In the genomic region with DNA sequence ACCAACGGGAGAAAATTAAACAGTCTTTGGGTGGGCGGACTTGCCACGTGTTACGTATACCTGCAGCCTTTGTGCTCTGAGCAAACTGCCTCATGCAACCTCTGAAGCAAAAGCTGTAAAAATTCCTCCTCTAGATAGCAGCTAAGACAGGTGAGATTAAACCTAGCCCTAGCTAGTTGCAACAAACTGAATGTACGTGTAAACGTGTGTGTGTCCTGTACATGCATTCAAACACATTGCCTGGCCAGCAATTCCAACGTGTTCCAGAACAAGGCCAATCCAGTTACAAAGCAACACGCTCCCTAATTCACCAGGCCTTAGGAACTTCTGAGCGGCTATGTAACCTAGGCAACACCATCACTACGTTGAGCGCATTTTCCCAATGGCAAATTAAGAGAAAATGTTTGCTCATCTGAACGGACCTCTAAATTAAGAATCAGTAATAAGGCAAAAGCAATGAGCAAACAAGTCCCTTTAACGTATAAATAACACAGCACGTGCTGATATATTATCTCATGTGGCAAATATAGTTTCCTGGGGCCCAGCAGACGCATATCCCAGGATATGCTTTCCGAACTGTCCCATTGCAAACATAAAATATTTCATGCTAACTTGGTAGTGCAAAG, we compare ENCODE assay signal across 2 cellular contexts.
TF ChIP-seq lines count a peak whose summit lies in the region.

No MANE protein-coding gene starts in this region.

TF ChIP-seq in HEK293T, 16 proteins besides CTCF, POLR2A, EP300 and RAD21:
- TF ChIP-seq NFRKB (IDR thresholded peaks at IDR 0.05) (no peak), ZNF384 (IDR thresholded peaks at IDR 0.05) (no peak)

TF ChIP-seq in K562, 482 proteins besides CTCF, POLR2A, EP300 and RAD21 (continues in another document):
- TF ChIP-seq CC2D1A (IDR thresholded peaks at IDR 0.05) (no peak), KDM1A (IDR thresholded peaks at IDR 0.05) (peak in 1 of 2 experiments; percentile 15; a peak in 1 of 4 replicates), ZNF764 (CRISPR knock-in tag; IDR thresholded peaks at IDR 0.05; ENCODE audit: low read depth) (peak; percentile 79), EP400 (IDR thresholded peaks at IDR 0.05) (no peak), YBX1 (IDR thresholded peaks at IDR 0.05) (no peak), NR4A1 (CRISPR knock-in tag; IDR thresholded peaks at IDR 0.05) (no peak), NR4A1 (tag; IDR thresholded peaks at IDR 0.05) (no peak), ZNF212 (CRISPR knock-in tag; IDR thresholded peaks at IDR 0.05) (no peak), CCNT2 (IDR thresholded peaks at IDR 0.05; ENCODE audit: borderline replicate concordance, extremely low read depth, insufficient read length, low read depth, low read length) (no peak), TCF7L2 (IDR thresholded peaks at IDR 0.05; ENCODE audit: low read depth, low read length) (no peak), PHF21A (IDR thresholded peaks at IDR 0.05; ENCODE audit: borderline replicate concordance, low read depth) (no peak), FOXK2 (conservative IDR thresholded peaks at IDR 0.05 in 1 of 2, IDR thresholded peaks at IDR 0.05 in 1 of 2; ENCODE audit: low read depth in 2 of 2) (peak; percentile 25 to 36; a peak in 2 of 4 replicates), ZNF217 (CRISPR knock-in tag; IDR thresholded peaks at IDR 0.05) (no peak), PCBP2 (IDR thresholded peaks at IDR 0.05; ENCODE audit: low read depth, low read length, poor library complexity, severe bottlenecking) (no peak), ZNF707 (CRISPR knock-in tag; conservative IDR thresholded peaks at IDR 0.05) (no peak), MXI1 (IDR thresholded peaks at IDR 0.05; ENCODE audit: low read depth, low read length) (peak; percentile 59; the same call in 1 of the 2 replicates), SUPT5H (IDR thresholded peaks at IDR 0.05) (no peak), CBX2 (IDR thresholded peaks at IDR 0.05; ENCODE audit: insufficient read depth, low read length, poor library complexity, severe bottlenecking) (no peak), SIN3A (IDR thresholded peaks at IDR 0.05; ENCODE audit: borderline replicate concordance in 2 of 2, control insufficient read depth in 1 of 2, low read depth in 2 of 2, low read length in 2 of 2) (peak; percentile 2 to 6; a peak in 1 of 4 replicates), JUN (IDR thresholded peaks at IDR 0.05; ENCODE audit: borderline replicate concordance, low read depth, low read length) (no peak), JUN (CRISPR knock-in tag; IDR thresholded peaks at IDR 0.05; ENCODE audit: borderline replicate concordance) (no peak), ZNF696 (CRISPR knock-in tag; conservative IDR thresholded peaks at IDR 0.05) (no peak), HSF4 (CRISPR knock-in tag; IDR thresholded peaks at IDR 0.05; ENCODE audit: borderline replicate concordance) (no peak), MEF2D (tag; conservative IDR thresholded peaks at IDR 0.05; ENCODE audit: low read depth) (no peak), NR2F6 (CRISPR knock-in tag; IDR thresholded peaks at IDR 0.05) (no peak), MYNN (IDR thresholded peaks at IDR 0.05) (no peak), MYNN (CRISPR knock-in tag; IDR thresholded peaks at IDR 0.05) (no peak), TEAD4 (IDR thresholded peaks at IDR 0.05; ENCODE audit: low read length) (no peak), TEAD4 (CRISPR knock-in tag; IDR thresholded peaks at IDR 0.05; ENCODE audit: borderline replicate concordance) (no peak), SPI1 (IDR thresholded peaks at IDR 0.05; ENCODE audit: borderline replicate concordance, low read depth, low read length) (no peak), SREBF1 (IDR thresholded peaks at IDR 0.05; ENCODE audit: borderline replicate concordance, low read depth, low read length) (no peak), ZBED1 (IDR thresholded peaks at IDR 0.05) (no peak), PHF8 (IDR thresholded peaks at IDR 0.05; ENCODE audit: borderline replicate concordance, low read length) (no peak), BCL6 (CRISPR knock-in tag; IDR thresholded peaks at IDR 0.05) (no peak), NFRKB (IDR thresholded peaks at IDR 0.05; ENCODE audit: low read depth) (no peak), ZNF507 (tag; conservative IDR thresholded peaks at IDR 0.05) (no peak), HDAC8 (tag; IDR thresholded peaks at IDR 0.05) (no peak), TSC22D4 (tag; IDR thresholded peaks at IDR 0.05) (no peak), MBD2 (IDR thresholded peaks at IDR 0.05; ENCODE audit: borderline replicate concordance, low read depth) (no peak), TBP (optimal IDR thresholded peaks at IDR 0.05; ENCODE audit: low read depth, low read length) (peak; percentile 40), E2F3 (CRISPR knock-in tag; IDR thresholded peaks at IDR 0.05) (no peak), HIVEP1 (CRISPR knock-in tag; IDR thresholded peaks at IDR 0.05) (no peak), GABPB2 (CRISPR knock-in tag; conservative IDR thresholded peaks at IDR 0.05) (no peak), SRSF1 (IDR thresholded peaks at IDR 0.05; ENCODE audit: low read depth, low read length) (no peak), RFX1 (IDR thresholded peaks at IDR 0.05) (peak; percentile 91), THRAP3 (IDR thresholded peaks at IDR 0.05; ENCODE audit: borderline replicate concordance) (no peak)
- TF ChIP-seq, protein P1, sequence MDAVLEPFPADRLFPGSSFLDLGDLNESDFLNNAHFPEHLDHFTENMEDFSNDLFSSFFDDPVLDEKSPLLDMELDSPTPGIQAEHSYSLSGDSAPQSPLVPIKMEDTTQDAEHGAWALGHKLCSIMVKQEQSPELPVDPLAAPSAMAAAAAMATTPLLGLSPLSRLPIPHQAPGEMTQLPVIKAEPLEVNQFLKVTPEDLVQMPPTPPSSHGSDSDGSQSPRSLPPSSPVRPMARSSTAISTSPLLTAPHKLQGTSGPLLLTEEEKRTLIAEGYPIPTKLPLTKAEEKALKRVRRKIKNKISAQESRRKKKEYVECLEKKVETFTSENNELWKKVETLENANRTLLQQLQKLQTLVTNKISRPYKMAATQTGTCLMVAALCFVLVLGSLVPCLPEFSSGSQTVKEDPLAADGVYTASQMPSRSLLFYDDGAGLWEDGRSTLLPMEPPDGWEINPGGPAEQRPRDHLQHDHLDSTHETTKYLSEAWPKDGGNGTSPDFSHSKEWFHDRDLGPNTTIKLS (IDR thresholded peaks at IDR 0.05; ENCODE audit: borderline replicate concordance, low read depth) = 0 out of 2 replicates have a peak, but pooled peaks have one; percentile 33
- TF ChIP-seq, protein P2, sequence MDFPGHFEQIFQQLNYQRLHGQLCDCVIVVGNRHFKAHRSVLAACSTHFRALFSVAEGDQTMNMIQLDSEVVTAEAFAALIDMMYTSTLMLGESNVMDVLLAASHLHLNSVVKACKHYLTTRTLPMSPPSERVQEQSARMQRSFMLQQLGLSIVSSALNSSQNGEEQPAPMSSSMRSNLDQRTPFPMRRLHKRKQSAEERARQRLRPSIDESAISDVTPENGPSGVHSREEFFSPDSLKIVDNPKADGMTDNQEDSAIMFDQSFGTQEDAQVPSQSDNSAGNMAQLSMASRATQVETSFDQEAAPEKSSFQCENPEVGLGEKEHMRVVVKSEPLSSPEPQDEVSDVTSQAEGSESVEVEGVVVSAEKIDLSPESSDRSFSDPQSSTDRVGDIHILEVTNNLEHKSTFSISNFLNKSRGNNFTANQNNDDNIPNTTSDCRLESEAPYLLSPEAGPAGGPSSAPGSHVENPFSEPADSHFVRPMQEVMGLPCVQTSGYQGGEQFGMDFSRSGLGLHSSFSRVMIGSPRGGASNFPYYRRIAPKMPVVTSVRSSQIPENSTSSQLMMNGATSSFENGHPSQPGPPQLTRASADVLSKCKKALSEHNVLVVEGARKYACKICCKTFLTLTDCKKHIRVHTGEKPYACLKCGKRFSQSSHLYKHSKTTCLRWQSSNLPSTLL (IDR thresholded peaks at IDR 0.05) = no peak
- TF ChIP-seq, protein P3, sequence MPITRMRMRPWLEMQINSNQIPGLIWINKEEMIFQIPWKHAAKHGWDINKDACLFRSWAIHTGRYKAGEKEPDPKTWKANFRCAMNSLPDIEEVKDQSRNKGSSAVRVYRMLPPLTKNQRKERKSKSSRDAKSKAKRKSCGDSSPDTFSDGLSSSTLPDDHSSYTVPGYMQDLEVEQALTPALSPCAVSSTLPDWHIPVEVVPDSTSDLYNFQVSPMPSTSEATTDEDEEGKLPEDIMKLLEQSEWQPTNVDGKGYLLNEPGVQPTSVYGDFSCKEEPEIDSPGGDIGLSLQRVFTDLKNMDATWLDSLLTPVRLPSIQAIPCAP (CRISPR knock-in tag; IDR thresholded peaks at IDR 0.05; ENCODE audit: borderline replicate concordance) = no peak
- TF ChIP-seq, protein P4, sequence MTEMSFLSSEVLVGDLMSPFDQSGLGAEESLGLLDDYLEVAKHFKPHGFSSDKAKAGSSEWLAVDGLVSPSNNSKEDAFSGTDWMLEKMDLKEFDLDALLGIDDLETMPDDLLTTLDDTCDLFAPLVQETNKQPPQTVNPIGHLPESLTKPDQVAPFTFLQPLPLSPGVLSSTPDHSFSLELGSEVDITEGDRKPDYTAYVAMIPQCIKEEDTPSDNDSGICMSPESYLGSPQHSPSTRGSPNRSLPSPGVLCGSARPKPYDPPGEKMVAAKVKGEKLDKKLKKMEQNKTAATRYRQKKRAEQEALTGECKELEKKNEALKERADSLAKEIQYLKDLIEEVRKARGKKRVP (CRISPR knock-in tag; IDR thresholded peaks at IDR 0.05) = no peak
- TF ChIP-seq, protein P5, sequence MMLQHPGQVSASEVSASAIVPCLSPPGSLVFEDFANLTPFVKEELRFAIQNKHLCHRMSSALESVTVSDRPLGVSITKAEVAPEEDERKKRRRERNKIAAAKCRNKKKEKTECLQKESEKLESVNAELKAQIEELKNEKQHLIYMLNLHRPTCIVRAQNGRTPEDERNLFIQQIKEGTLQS (IDR thresholded peaks at IDR 0.05) = no peak
- TF ChIP-seq, protein P5 (CRISPR knock-in tag; conservative IDR thresholded peaks at IDR 0.05) = no peak
- TF ChIP-seq, protein P6, sequence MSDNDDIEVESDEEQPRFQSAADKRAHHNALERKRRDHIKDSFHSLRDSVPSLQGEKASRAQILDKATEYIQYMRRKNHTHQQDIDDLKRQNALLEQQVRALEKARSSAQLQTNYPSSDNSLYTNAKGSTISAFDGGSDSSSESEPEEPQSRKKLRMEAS (CRISPR knock-in tag; IDR thresholded peaks at IDR 0.05) = peak; percentile 56; the same call in 1 of the 2 replicates
- TF ChIP-seq, protein P7, sequence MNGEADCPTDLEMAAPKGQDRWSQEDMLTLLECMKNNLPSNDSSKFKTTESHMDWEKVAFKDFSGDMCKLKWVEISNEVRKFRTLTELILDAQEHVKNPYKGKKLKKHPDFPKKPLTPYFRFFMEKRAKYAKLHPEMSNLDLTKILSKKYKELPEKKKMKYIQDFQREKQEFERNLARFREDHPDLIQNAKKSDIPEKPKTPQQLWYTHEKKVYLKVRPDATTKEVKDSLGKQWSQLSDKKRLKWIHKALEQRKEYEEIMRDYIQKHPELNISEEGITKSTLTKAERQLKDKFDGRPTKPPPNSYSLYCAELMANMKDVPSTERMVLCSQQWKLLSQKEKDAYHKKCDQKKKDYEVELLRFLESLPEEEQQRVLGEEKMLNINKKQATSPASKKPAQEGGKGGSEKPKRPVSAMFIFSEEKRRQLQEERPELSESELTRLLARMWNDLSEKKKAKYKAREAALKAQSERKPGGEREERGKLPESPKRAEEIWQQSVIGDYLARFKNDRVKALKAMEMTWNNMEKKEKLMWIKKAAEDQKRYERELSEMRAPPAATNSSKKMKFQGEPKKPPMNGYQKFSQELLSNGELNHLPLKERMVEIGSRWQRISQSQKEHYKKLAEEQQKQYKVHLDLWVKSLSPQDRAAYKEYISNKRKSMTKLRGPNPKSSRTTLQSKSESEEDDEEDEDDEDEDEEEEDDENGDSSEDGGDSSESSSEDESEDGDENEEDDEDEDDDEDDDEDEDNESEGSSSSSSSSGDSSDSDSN (IDR thresholded peaks at IDR 0.05; ENCODE audit: borderline replicate concordance in 1 of 2, low read depth in 2 of 2, low read length in 2 of 2) = 0 out of 4 replicates have a peak, but pooled peaks of 1 of the 2 experiments have one; percentile 19
- TF ChIP-seq, protein P8, sequence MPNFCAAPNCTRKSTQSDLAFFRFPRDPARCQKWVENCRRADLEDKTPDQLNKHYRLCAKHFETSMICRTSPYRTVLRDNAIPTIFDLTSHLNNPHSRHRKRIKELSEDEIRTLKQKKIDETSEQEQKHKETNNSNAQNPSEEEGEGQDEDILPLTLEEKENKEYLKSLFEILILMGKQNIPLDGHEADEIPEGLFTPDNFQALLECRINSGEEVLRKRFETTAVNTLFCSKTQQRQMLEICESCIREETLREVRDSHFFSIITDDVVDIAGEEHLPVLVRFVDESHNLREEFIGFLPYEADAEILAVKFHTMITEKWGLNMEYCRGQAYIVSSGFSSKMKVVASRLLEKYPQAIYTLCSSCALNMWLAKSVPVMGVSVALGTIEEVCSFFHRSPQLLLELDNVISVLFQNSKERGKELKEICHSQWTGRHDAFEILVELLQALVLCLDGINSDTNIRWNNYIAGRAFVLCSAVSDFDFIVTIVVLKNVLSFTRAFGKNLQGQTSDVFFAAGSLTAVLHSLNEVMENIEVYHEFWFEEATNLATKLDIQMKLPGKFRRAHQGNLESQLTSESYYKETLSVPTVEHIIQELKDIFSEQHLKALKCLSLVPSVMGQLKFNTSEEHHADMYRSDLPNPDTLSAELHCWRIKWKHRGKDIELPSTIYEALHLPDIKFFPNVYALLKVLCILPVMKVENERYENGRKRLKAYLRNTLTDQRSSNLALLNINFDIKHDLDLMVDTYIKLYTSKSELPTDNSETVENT (CRISPR knock-in tag; IDR thresholded peaks at IDR 0.05) = no peak
- TF ChIP-seq, protein P9, sequence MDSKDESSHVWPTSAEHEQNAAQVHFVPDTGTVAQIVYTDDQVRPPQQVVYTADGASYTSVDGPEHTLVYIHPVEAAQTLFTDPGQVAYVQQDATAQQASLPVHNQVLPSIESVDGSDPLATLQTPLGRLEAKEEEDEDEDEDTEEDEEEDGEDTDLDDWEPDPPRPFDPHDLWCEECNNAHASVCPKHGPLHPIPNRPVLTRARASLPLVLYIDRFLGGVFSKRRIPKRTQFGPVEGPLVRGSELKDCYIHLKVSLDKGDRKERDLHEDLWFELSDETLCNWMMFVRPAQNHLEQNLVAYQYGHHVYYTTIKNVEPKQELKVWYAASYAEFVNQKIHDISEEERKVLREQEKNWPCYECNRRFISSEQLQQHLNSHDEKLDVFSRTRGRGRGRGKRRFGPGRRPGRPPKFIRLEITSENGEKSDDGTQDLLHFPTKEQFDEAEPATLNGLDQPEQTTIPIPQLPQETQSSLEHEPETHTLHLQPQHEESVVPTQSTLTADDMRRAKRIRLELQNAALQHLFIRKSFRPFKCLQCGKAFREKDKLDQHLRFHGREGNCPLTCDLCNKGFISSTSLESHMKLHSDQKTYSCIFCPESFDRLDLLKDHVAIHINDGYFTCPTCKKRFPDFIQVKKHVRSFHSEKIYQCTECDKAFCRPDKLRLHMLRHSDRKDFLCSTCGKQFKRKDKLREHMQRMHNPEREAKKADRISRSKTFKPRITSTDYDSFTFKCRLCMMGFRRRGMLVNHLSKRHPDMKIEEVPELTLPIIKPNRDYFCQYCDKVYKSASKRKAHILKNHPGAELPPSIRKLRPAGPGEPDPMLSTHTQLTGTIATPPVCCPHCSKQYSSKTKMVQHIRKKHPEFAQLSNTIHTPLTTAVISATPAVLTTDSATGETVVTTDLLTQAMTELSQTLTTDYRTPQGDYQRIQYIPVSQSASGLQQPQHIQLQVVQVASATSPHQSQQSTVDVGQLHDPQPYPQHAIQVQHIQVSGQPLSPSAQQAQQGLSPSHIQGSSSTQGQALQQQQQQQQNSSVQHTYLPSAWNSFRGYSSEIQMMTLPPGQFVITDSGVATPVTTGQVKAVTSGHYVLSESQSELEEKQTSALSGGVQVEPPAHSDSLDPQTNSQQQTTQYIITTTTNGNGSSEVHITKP (IDR thresholded peaks at IDR 0.05; ENCODE audit: partially characterized antibody) = no peak
